ENCODE assay signal across 15 cellular contexts in the genomic region with DNA sequence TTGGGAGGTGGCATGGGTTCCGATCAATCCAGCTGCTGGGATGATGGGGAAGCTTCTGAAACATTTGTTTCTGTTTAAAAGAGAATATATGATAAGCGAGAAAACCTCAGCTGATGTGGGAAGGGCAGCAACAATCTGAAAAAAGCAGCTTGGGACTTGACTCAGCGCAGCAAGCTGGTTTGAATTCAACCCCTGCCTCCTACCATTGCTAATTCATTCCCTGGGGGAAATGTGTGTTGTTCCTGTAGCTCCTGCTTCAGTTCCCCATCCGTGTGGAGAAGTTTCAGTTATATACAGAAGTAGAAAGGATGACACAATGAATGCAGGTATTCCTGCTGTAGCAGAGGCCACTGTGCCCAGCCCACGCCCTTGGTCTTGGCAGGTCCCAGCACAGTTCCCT.
"Had no signal": no experiment of that assay in that cellular context is flagged by ENCODE, and none has a peak within 500 bp of the region (broad histone marks: within the 10 kb centered on the region; RNA-seq: fewer than 3 reads in every experiment).

No MANE protein-coding gene starts in this region.

- ATAC-seq: activated CD4-positive, CD25-positive, alpha-beta regulatory T cell treated with anti-CD3 and anti-CD28 coated beads, Interleukin-2, amount 50 U/mL, for 24 hours had no signal

- DNase-seq: activated CD4-positive, alpha-beta memory T cell treated with anti-CD3 and anti-CD28 coated beads for 36 hours; activated CD8-positive, alpha-beta memory T cell treated with anti-CD3 and anti-CD28 coated beads, Interleukin-2, amount 50 U/mL, for 48 hours; activated naive CD4-positive, alpha-beta T cell treated with Interleukin-2 at 50 U/mL for 16 hours; central memory CD4-positive, alpha-beta T cell; cortex of kidney; effector memory CD4-positive, alpha-beta T cell; foreskin melanocyte; heart left ventricle; left ventricle myocardium inferior; nephron progenitor cell; ovary; SIG-M5; T-helper 2 cell; tibial artery had no signal

- H3K27me3 ChIP-seq: heart left ventricle, ovary, tibial artery had no signal

- H3K9me3 ChIP-seq: heart left ventricle, left ventricle myocardium inferior, ovary, tibial artery had no signal

- H3K27ac ChIP-seq: left ventricle myocardium inferior, ovary, tibial artery had no signal

- H3K4me3 ChIP-seq: heart left ventricle, left ventricle myocardium inferior, ovary, tibial artery had no signal

- H3K36me3 ChIP-seq: heart left ventricle, left ventricle myocardium inferior, ovary, tibial artery had no signal
